ENCODE assay signal across 20 cellular contexts in the genomic region with DNA sequence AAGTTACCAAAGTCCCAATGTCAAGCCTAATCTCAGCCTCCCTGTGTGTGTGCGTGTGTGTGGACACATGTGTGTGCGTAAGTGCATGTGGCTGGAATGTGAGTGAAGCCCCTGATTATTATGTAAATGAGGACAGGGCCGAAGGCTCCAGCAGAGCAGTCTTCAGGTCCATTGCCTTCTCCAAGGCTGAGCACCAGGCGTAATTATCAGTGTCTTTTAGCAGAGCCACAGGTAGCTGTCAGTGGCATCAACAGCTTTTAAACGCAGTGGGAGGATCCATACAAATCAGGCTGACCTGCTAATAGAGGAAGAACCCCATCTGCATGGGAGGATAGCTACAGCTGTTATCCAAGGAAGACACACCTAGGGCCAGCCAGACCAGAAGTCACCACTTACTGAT.
A peak's percentile ranks its signal among the peaks of the same experiment; 100 is the strongest.
DNase-seq lines count a peak whose midpoint lies in the region; FAIRE-seq and TF ChIP-seq lines count a peak whose summit lies in the region.
"Had no signal": no experiment of that assay in that cellular context is flagged by ENCODE, and none has a peak within 500 bp of the region (broad histone marks: within the 10 kb centered on the region; RNA-seq: fewer than 3 reads in every experiment).

No MANE protein-coding gene starts in this region.

- no peak overlapping the region for H3K4me3 Mint-ChIP-seq in H9
- H3K4me3 Mint-ChIP-seq: CD4-positive, alpha-beta T cell had no signal

- H3K4me3 ChIP-seq in H1 (ENCODE audit: extremely low read depth in 1 of 4, insufficient read depth in 2 of 4, low read depth in 3 of 4, low read length in 4 of 4) = no peak overlapping the region
- H3K4me3 ChIP-seq in neural cell (ENCODE audit: low read length) = no peak overlapping the region
- no peak overlapping the region for H3K4me3 ChIP-seq in breast epithelium
- H3K4me3 ChIP-seq: A549, HAP-1 had no signal

- H2AK5ac ChIP-seq in H9 (ENCODE audit: insufficient read length, low read length) (no peak overlapping the region), H1 (ENCODE audit: low read depth, low read length) (no peak overlapping the region)

- H3K9me3 Mint-ChIP-seq in H9 = peaks cover 0 to 3% of the 10 kb centered on the region in 2 experiments; a peak in 2 of 5 replicates

- H3K4me1 Mint-ChIP-seq in H9 = peaks cover 9 to 19% of the 10 kb centered on the region in 2 experiments

- H4K91ac ChIP-seq in H9 (ENCODE audit: insufficient read length, low read depth, low read length) (no peak overlapping the region), H1 (replicated peaks; ENCODE audit: insufficient read length, low read length) (no peak overlapping the region)

- TF ChIP-seq POLR2A in H1 (IDR thresholded peaks at IDR 0.05; ENCODE audit: control extremely low read depth in 1 of 2, low read depth in 2 of 2, low read length in 2 of 2) = no peak
- no peak for TF ChIP-seq POLR2A in breast epithelium (IDR thresholded peaks at IDR 0.05)

- H3K4me1 ChIP-seq in H9 (ENCODE audit: insufficient read depth, low read length) (no peaks in the 10 kb centered on the region), H1 (replicated peaks in 1 of 4; ENCODE audit: control insufficient read depth in 3 of 4, insufficient read depth in 4 of 4, low read length in 3 of 4) (peaks cover 0 to 3% (median 0%) of the 10 kb centered on the region in 4 experiments; a peak in 2 of 7 replicates), breast epithelium (no peaks in the 10 kb centered on the region)
- H3K4me1 ChIP-seq: A549, HAP-1 had no signal

- TF ChIP-seq CTCF in H9 (conservative IDR thresholded peaks at IDR 0.05) (no peak), H1 (IDR thresholded peaks at IDR 0.05; ENCODE audit: control extremely low read depth in 1 of 3, insufficient read depth in 1 of 3, low read depth in 1 of 3, low read length in 3 of 3) (no peak), neural cell (IDR thresholded peaks at IDR 0.05; ENCODE audit: poor library complexity, severe bottlenecking) (no peak), breast epithelium (IDR thresholded peaks at IDR 0.05) (no peak)

- no peak overlapping the region for H3K4me2 ChIP-seq in H9 (ENCODE audit: insufficient read depth, insufficient read length, low read length)
- H3K4me2 ChIP-seq in H1 (ENCODE audit: insufficient read depth in 1 of 2, low read depth in 2 of 2, low read length in 2 of 2) = no peak overlapping the region; a peak in 1 of 4 replicates
- no peak overlapping the region for H3K4me2 ChIP-seq in neural cell (ENCODE audit: low read length)
- H3K4me2 ChIP-seq: A549 had no signal

- no peaks in the 10 kb centered on the region for H3K23me2 ChIP-seq in H9 (ENCODE audit: insufficient read length, low read depth, low read length, poor library complexity, severe bottlenecking)
- no peaks in the 10 kb centered on the region for H3K23me2 ChIP-seq in H1 (ENCODE audit: low read depth, low read length)

- H2BK15ac ChIP-seq in H9 (ENCODE audit: low read depth, low read length) (no peak overlapping the region), H1 (ENCODE audit: low read length) (no peak overlapping the region)

- no peak overlapping the region for H2BK20ac ChIP-seq in H9 (ENCODE audit: low read depth, low read length, poor library complexity, severe bottlenecking)
- H2BK20ac ChIP-seq in H1 (ENCODE audit: low read length) = no peak overlapping the region

- no peaks in the 10 kb centered on the region for H3F3A ChIP-seq in neural cell (ENCODE audit: insufficient read depth, low read length, poor library complexity, severe bottlenecking)

- intact Hi-C loops in breast epithelium (cut with DNase I; ENCODE audit: low total_unique reads) = no loop called here

- DNase-seq in NCI-H2227 (lab: John Stamatoyannopoulos, UW; ENCODE audit: unreplicated experiment) = peak; percentile 10
- DNase-seq in NCI-H2227 treated with DMSO at 0.1 percent for 48 hours (lab: John Stamatoyannopoulos, UW) = no peak
- DNase-seq in H9 = no peak
- DNase-seq in H1 (ENCODE audit: low read depth in 1 of 2, low spot score in 2 of 2) = no peak
- no peak for DNase-seq in nucleus accumbens (lab: John Stamatoyannopoulos, UW)
- no peak for DNase-seq in stimulated activated CD4-positive, alpha-beta T cell treated with anti-CD3 and anti-CD28 coated beads, Interleukin-4, amount 100 ng/mL, for 24 hours
- DNase-seq in breast epithelium (ENCODE audit: low spot score in 2 of 2) = no peak
- DNase-seq: AML-193; CD4-positive, alpha-beta T cell; DMS153; DMS79; GDM1; GOT3 had no signal

- H3K9me3 ChIP-seq in H9 (ENCODE audit: control insufficient read depth, low read depth, low read length) (no peaks in the 10 kb centered on the region), H1 (ENCODE audit: insufficient read depth in 2 of 2, low read depth in 1 of 2, low read length in 1 of 2) (no peaks in the 10 kb centered on the region), neural cell (ENCODE audit: low read length) (no peaks in the 10 kb centered on the region), breast epithelium (no peaks in the 10 kb centered on the region)
- H3K9me3 ChIP-seq: A549, HAP-1 had no signal

- H2BK12ac ChIP-seq in H9 (ENCODE audit: insufficient read length, low read depth, low read length) (no peak overlapping the region), H1 (ENCODE audit: low read depth, low read length) (no peak overlapping the region)

- WGBS in H9 (ENCODE audit: extremely low coverage, insufficient read length, low lambda C conversion rate) = no CpG with 5 or more reads among the region's 5 CpGs
- WGBS in H1 (ENCODE audit: extremely low coverage in 1 of 2, insufficient coverage in 1 of 2, insufficient read length in 1 of 2, insufficient replicate concordance in 2 of 2, low coverage in 1 of 2, low lambda C conversion rate in 2 of 2, missing lambda C conversion rate in 1 of 2), 2 experiments = 81% methylated on average over 5 of the region's 5 CpGs; no CpG with 5 or more reads in 1 of the 2 experiments

- TF ChIP-seq RAD21 in H1 (IDR thresholded peaks at IDR 0.05 in 1 of 2, conservative IDR thresholded peaks at IDR 0.05 in 1 of 2; ENCODE audit: low read depth in 2 of 2, low read length in 2 of 2) (no peak), neural cell (conservative IDR thresholded peaks at IDR 0.05) (no peak)

- CTCF ChIA-PET in H1 (lab: Charles Lee; ENCODE audit: partially characterized antibody) = interaction anchor here (0.6 to 1.4 kb wide), 3 partner anchors 48 to 587 kb away, joined by 3 read pairs; no protein-coding TSS in a partner anchor

- H3K56ac ChIP-seq in H9 (ENCODE audit: insufficient read length, low read depth, low read length) (no peak overlapping the region), H1 (replicated peaks; ENCODE audit: insufficient read length, low read depth, low read length) (no peak overlapping the region)

- H2AFZ ChIP-seq in H9 (ENCODE audit: low read length) (no peak overlapping the region), H1 (ENCODE audit: low read length) (no peak overlapping the region), neural cell (ENCODE audit: low read depth, low read length) (no peak overlapping the region)

- H3K36me3 Mint-ChIP-seq in H9 (ENCODE audit: insufficient read depth in 1 of 3, low read depth in 3 of 3) = peaks cover 0 to 3% (median 0%) of the 10 kb centered on the region in 3 experiments; a peak in 1 of 7 replicates

- POLR2A ChIA-PET in H1 (lab: Charles Lee; ENCODE audit: partially characterized antibody) = no interaction called here

- no peak overlapping the region for H3K23ac ChIP-seq in H9 (ENCODE audit: insufficient read length, low read depth, low read length)
- no peak overlapping the region for H3K23ac ChIP-seq in H1 (ENCODE audit: insufficient read length)

- no peak overlapping the region for H4K5ac ChIP-seq in H9 (ENCODE audit: insufficient read length, low read depth, low read length)
- H4K5ac ChIP-seq in H1 (ENCODE audit: insufficient read length, low read depth, low read length) = no peak overlapping the region

- H3K4ac ChIP-seq in H9 (ENCODE audit: low read depth, low read length) = no peak overlapping the region
- no peak overlapping the region for H3K4ac ChIP-seq in H1 (replicated peaks; ENCODE audit: insufficient read length, low read depth, low read length)

- no peaks in the 10 kb centered on the region for H3K79me2 ChIP-seq in H9 (ENCODE audit: insufficient read depth, low read length)
- H3K79me2 ChIP-seq in H1 (ENCODE audit: control insufficient read depth in 1 of 2, insufficient read depth in 2 of 2, low read length in 2 of 2) = no peaks in the 10 kb centered on the region
- H3K79me2 ChIP-seq in neural cell (replicated peaks; ENCODE audit: insufficient read depth, low read length) = no peaks in the 10 kb centered on the region

- peak overlapping the region in 2 of 3 experiments; percentile 11 to 68; a peak in 1 of 7 replicates for H3K27ac Mint-ChIP-seq in H9
- H3K27ac Mint-ChIP-seq: CD4-positive, alpha-beta T cell had no signal

- no peak overlapping the region for H3T11ph ChIP-seq in H9 (ENCODE audit: low read length)

- H2BK120ac ChIP-seq in H9 (ENCODE audit: low read depth, low read length, poor library complexity, severe bottlenecking) (no peak overlapping the region), H1 (replicated peaks; ENCODE audit: low read depth, low read length) (no peak overlapping the region)

- H3K27me3 Mint-ChIP-seq in H9 (ENCODE audit: low read depth) = peaks cover 3% of the 10 kb centered on the region; the same call in 1 of the 2 replicates

- H4K20me1 ChIP-seq in H9 (ENCODE audit: control insufficient read depth, insufficient read depth, insufficient read length) = no peaks in the 10 kb centered on the region
- H4K20me1 ChIP-seq in H1 (replicated peaks in 1 of 2; ENCODE audit: control insufficient read depth in 1 of 2, insufficient read depth in 2 of 2, low read length in 2 of 2) = no peaks in the 10 kb centered on the region
- no peaks in the 10 kb centered on the region for H4K20me1 ChIP-seq in neural cell (ENCODE audit: insufficient read depth)

- no peak overlapping the region for H3K27ac ChIP-seq in H9 (ENCODE audit: insufficient read length, low read depth, low read length)
- no peak overlapping the region for H3K27ac ChIP-seq in H1 (ENCODE audit: low read depth, low read length)
- H3K27ac ChIP-seq in neural cell (ENCODE audit: low read length) = peak overlapping the region; percentile 77
- no peak overlapping the region for H3K27ac ChIP-seq in breast epithelium
- H3K27ac ChIP-seq: 22Rv1, A549, C4-2B had no signal

- no peak for FAIRE-seq in H1 (lab: Jason Lieb, UNC)
- FAIRE-seq: A549, GM12892, GM18507 had no signal

- no peak overlapping the region for H3K18ac ChIP-seq in H9 (ENCODE audit: insufficient read length, low read depth, low read length)
- H3K18ac ChIP-seq in H1 (ENCODE audit: extremely low read depth, low read length) = no peak overlapping the region

- TF ChIP-seq EP300 in H1 (IDR thresholded peaks at IDR 0.05; ENCODE audit: borderline replicate concordance in 1 of 2, low read depth in 2 of 2, low read length in 2 of 2) (no peak), neural cell (conservative IDR thresholded peaks at IDR 0.05; ENCODE audit: poor library complexity, severe bottlenecking) (no peak)

- H3K27me3 ChIP-seq in H9 (ENCODE audit: insufficient read depth, low read length) = no peaks in the 10 kb centered on the region
- no peaks in the 10 kb centered on the region for H3K27me3 ChIP-seq in H1 (replicated peaks in 1 of 4; ENCODE audit: control insufficient read depth in 3 of 4, extremely low read depth in 1 of 4, insufficient read depth in 3 of 4, low read length in 3 of 4)
- no peaks in the 10 kb centered on the region for H3K27me3 ChIP-seq in neural cell (ENCODE audit: insufficient read depth, low read depth, low read length)
- H3K27me3 ChIP-seq in breast epithelium = no peaks in the 10 kb centered on the region

- H3K36me3 ChIP-seq in H1 (ENCODE audit: control insufficient read depth in 2 of 4, insufficient read depth in 4 of 4, low read length in 3 of 4) (no peaks in the 10 kb centered on the region; a peak in 1 of 8 replicates), neural cell (ENCODE audit: insufficient read depth, low read length) (no peaks in the 10 kb centered on the region), breast epithelium (no peaks in the 10 kb centered on the region)
- H3K36me3 ChIP-seq: HAP-1 had no signal

- H2BK5ac ChIP-seq in H9 (ENCODE audit: insufficient read length, low read length) = no peak overlapping the region
- H2BK5ac ChIP-seq in H1 (ENCODE audit: low read depth, low read length) = no peak overlapping the region

- H4K8ac ChIP-seq in H9 (replicated peaks; ENCODE audit: insufficient read length, low read depth, low read length) = no peak overlapping the region
- no peak overlapping the region for H4K8ac ChIP-seq in H1 (ENCODE audit: extremely low read depth, insufficient read depth, low read length)

- H3K14ac ChIP-seq in H9 (ENCODE audit: insufficient read depth, low read length) (no peak overlapping the region), H1 (ENCODE audit: insufficient read length) (no peak overlapping the region)

- H3K79me1 ChIP-seq in H9 (ENCODE audit: insufficient read depth, low read depth, low read length, poor library complexity, severe bottlenecking) (no peaks in the 10 kb centered on the region), H1 (ENCODE audit: low read depth, low read length) (no peaks in the 10 kb centered on the region)

- no peak overlapping the region for H3K9ac ChIP-seq in H9 (ENCODE audit: extremely low read depth, insufficient read length, low read length)
- no peak overlapping the region for H3K9ac ChIP-seq in H1 (replicated peaks in 1 of 4; ENCODE audit: extremely low read depth in 1 of 4, low read depth in 3 of 4, low read length in 3 of 4)
- peak overlapping the region; percentile 21 for H3K9ac ChIP-seq in neural cell (ENCODE audit: low read length)

- H3K9me2 ChIP-seq in neural cell (ENCODE audit: insufficient read depth, low read length) = no peaks in the 10 kb centered on the region
